1 cellular context compared by ENCODE assay signal in the genomic region with DNA sequence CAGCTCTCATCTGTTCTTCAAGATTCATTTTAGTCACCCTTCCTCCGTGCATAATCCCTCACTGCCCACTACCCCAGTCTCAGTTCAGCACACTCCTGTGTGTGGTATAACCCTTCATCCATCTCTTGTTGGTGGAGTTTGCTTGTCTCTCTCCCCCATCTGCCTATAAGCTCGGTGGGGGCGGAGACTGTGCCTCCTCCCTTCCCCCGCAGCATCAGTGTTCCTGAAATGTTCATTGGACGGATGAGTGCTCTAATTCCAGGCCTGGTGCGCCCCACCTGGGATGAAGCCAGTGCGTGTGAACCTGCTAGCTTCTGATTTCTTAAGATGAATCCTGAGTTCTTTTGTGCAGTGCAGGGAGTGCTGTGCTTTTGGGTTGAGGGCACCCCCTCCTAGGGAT.
TF ChIP-seq lines count a peak whose summit lies in the region.

No MANE protein-coding gene starts in this region.

TF ChIP-seq in GM23338, 12 proteins besides CTCF, POLR2A, EP300 and RAD21 (continued from another document):
- TF ChIP-seq, protein P1, sequence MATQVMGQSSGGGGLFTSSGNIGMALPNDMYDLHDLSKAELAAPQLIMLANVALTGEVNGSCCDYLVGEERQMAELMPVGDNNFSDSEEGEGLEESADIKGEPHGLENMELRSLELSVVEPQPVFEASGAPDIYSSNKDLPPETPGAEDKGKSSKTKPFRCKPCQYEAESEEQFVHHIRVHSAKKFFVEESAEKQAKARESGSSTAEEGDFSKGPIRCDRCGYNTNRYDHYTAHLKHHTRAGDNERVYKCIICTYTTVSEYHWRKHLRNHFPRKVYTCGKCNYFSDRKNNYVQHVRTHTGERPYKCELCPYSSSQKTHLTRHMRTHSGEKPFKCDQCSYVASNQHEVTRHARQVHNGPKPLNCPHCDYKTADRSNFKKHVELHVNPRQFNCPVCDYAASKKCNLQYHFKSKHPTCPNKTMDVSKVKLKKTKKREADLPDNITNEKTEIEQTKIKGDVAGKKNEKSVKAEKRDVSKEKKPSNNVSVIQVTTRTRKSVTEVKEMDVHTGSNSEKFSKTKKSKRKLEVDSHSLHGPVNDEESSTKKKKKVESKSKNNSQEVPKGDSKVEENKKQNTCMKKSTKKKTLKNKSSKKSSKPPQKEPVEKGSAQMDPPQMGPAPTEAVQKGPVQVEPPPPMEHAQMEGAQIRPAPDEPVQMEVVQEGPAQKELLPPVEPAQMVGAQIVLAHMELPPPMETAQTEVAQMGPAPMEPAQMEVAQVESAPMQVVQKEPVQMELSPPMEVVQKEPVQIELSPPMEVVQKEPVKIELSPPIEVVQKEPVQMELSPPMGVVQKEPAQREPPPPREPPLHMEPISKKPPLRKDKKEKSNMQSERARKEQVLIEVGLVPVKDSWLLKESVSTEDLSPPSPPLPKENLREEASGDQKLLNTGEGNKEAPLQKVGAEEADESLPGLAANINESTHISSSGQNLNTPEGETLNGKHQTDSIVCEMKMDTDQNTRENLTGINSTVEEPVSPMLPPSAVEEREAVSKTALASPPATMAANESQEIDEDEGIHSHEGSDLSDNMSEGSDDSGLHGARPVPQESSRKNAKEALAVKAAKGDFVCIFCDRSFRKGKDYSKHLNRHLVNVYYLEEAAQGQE (IDR thresholded peaks at IDR 0.05; ENCODE audit: unreplicated experiment) = no peak
- TF ChIP-seq EZH2 (IDR thresholded peaks at IDR 0.05; ENCODE audit: low read depth, unreplicated experiment) (no peak), ZNF114 (CRISPR knock-in tag; IDR thresholded peaks at IDR 0.05) (no peak), EZH2phosphoT487 (IDR thresholded peaks at IDR 0.05; ENCODE audit: unreplicated experiment) (no peak)
